ENCODE assay signal across 1 cellular context in genomic region chr14:39174560-39175444, GRCh38.
TF ChIP-seq lines count a peak whose summit lies in the region.

PNN (plus strand) TSS chr14:39175254; CDS start chr14:39175280, 26 bp downstream.

TF ChIP-seq in HepG2, 621 proteins besides CTCF, POLR2A, EP300 and RAD21 (continued from another document and continues in another):
- peak; percentile 84 for TF ChIP-seq RFX5 (IDR thresholded peaks at IDR 0.05; ENCODE audit: low read depth, low read length)
- peak; percentile 50 for TF ChIP-seq TAF15 (IDR thresholded peaks at IDR 0.05; ENCODE audit: low read depth, low read length, poor library complexity, severe bottlenecking)
- TF ChIP-seq ZNF672 (CRISPR knock-in tag; IDR thresholded peaks at IDR 0.05) = no peak
- TF ChIP-seq, protein P1, sequence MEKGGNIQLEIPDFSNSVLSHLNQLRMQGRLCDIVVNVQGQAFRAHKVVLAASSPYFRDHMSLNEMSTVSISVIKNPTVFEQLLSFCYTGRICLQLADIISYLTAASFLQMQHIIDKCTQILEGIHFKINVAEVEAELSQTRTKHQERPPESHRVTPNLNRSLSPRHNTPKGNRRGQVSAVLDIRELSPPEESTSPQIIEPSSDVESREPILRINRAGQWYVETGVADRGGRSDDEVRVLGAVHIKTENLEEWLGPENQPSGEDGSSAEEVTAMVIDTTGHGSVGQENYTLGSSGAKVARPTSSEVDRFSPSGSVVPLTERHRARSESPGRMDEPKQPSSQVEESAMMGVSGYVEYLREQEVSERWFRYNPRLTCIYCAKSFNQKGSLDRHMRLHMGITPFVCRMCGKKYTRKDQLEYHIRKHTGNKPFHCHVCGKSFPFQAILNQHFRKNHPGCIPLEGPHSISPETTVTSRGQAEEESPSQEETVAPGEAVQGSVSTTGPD (CRISPR knock-in tag; IDR thresholded peaks at IDR 0.05) = peak; percentile 73
- TF ChIP-seq ZNF101 (CRISPR knock-in tag; IDR thresholded peaks at IDR 0.05; ENCODE audit: borderline replicate concordance, low read depth) = no peak; the same call in none of the 2 replicates
- TF ChIP-seq ZKSCAN1 (IDR thresholded peaks at IDR 0.05; ENCODE audit: low read length) = peak; percentile 45; the same call in 1 of the 2 replicates
- no peak for TF ChIP-seq ZNF878 (CRISPR knock-in tag; IDR thresholded peaks at IDR 0.05)
- TF ChIP-seq HMGXB3 (CRISPR knock-in tag; IDR thresholded peaks at IDR 0.05; ENCODE audit: borderline replicate concordance) = peak; percentile 79
- no peak for TF ChIP-seq ZEB1 (IDR thresholded peaks at IDR 0.05; ENCODE audit: insufficient replicate concordance, low read depth)
- TF ChIP-seq, protein P2, sequence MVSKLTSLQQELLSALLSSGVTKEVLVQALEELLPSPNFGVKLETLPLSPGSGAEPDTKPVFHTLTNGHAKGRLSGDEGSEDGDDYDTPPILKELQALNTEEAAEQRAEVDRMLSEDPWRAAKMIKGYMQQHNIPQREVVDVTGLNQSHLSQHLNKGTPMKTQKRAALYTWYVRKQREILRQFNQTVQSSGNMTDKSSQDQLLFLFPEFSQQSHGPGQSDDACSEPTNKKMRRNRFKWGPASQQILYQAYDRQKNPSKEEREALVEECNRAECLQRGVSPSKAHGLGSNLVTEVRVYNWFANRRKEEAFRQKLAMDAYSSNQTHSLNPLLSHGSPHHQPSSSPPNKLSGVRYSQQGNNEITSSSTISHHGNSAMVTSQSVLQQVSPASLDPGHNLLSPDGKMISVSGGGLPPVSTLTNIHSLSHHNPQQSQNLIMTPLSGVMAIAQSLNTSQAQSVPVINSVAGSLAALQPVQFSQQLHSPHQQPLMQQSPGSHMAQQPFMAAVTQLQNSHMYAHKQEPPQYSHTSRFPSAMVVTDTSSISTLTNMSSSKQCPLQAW (CRISPR knock-in tag; IDR thresholded peaks at IDR 0.05) = peak; percentile 99
- peak; percentile 100 for TF ChIP-seq CEBPB (IDR thresholded peaks at IDR 0.05; ENCODE audit: borderline replicate concordance, low read depth, low read length)
- peak; percentile 97 for TF ChIP-seq ZNF547 (CRISPR knock-in tag; IDR thresholded peaks at IDR 0.05)
- peak; percentile 84; the same call in 1 of the 2 replicates for TF ChIP-seq AKAP8 (CRISPR knock-in tag; IDR thresholded peaks at IDR 0.05)
- no peak for TF ChIP-seq CENPBD1 (CRISPR knock-in tag; IDR thresholded peaks at IDR 0.05; ENCODE audit: borderline replicate concordance, low read depth)
- TF ChIP-seq MXI1 (IDR thresholded peaks at IDR 0.05; ENCODE audit: borderline replicate concordance, low read depth, low read length) = peak; percentile 82; the same call in 2 of the 3 replicates
- TF ChIP-seq GZF1 (CRISPR knock-in tag; IDR thresholded peaks at IDR 0.05) = peak; percentile 93
- peak; percentile 92 for TF ChIP-seq SALL1 (CRISPR knock-in tag; IDR thresholded peaks at IDR 0.05)
- TF ChIP-seq JDP2 (CRISPR knock-in tag; IDR thresholded peaks at IDR 0.05; ENCODE audit: borderline replicate concordance) = no peak
- no peak for TF ChIP-seq ARNT (IDR thresholded peaks at IDR 0.05)
- TF ChIP-seq BRCA1 (CRISPR knock-in tag; IDR thresholded peaks at IDR 0.05) = peak; percentile 88
- peak; percentile 99 for TF ChIP-seq SPEN (CRISPR knock-in tag; IDR thresholded peaks at IDR 0.05; ENCODE audit: low read depth)
- no peak for TF ChIP-seq EZH2 (conservative IDR thresholded peaks at IDR 0.05; ENCODE audit: low read depth, low read length)
- TF ChIP-seq GATAD2A (CRISPR knock-in tag; IDR thresholded peaks at IDR 0.05) = peak; percentile 91
- peak; percentile 89 for TF ChIP-seq CHCHD3 (CRISPR knock-in tag; IDR thresholded peaks at IDR 0.05)
- TF ChIP-seq THAP11 (CRISPR knock-in tag; IDR thresholded peaks at IDR 0.05) = peak; percentile 95
- TF ChIP-seq, protein P3, sequence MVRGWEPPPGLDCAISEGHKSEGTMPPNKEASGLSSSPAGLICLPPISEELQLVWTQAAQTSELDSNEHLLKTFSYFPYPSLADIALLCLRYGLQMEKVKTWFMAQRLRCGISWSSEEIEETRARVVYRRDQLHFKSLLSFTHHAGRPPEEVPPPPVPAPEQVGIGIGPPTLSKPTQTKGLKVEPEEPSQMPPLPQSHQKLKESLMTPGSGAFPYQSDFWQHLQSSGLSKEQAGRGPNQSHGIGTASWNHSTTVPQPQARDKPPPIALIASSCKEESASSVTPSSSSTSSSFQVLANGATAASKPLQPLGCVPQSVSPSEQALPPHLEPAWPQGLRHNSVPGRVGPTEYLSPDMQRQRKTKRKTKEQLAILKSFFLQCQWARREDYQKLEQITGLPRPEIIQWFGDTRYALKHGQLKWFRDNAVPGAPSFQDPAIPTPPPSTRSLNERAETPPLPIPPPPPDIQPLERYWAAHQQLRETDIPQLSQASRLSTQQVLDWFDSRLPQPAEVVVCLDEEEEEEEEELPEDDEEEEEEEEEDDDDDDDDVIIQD (CRISPR knock-in tag; IDR thresholded peaks at IDR 0.05; ENCODE audit: low read depth) = peak; percentile 76; the same call in 1 of the 2 replicates
- peak; percentile 19; the same call in 1 of the 2 replicates for TF ChIP-seq ZNF691 (CRISPR knock-in tag; IDR thresholded peaks at IDR 0.05; ENCODE audit: borderline replicate concordance, low read depth)
- peak; percentile 68; the same call in 1 of the 2 replicates for TF ChIP-seq NFRKB (IDR thresholded peaks at IDR 0.05)
- TF ChIP-seq, protein P4, sequence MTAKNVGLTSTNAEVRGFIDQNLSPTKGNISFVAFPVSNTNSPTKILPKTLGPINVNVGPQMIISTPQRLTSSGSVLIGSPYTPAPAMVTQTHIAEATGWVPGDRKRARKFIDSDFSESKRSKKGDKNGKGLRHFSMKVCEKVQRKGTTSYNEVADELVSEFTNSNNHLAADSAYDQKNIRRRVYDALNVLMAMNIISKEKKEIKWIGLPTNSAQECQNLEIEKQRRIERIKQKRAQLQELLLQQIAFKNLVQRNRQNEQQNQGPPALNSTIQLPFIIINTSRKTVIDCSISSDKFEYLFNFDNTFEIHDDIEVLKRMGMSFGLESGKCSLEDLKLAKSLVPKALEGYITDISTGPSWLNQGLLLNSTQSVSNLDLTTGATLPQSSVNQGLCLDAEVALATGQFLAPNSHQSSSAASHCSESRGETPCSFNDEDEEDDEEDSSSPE (CRISPR knock-in tag; IDR thresholded peaks at IDR 0.05) = peak; percentile 95; the same call in 1 of the 2 replicates
- TF ChIP-seq STAT6 (CRISPR knock-in tag; IDR thresholded peaks at IDR 0.05; ENCODE audit: borderline replicate concordance) = peak; percentile 37; the same call in 1 of the 2 replicates
- peak in 1 of 2 experiments; percentile 72; a peak in 1 of 4 replicates for TF ChIP-seq ATF4 (CRISPR knock-in tag; IDR thresholded peaks at IDR 0.05)
- TF ChIP-seq, protein P5, sequence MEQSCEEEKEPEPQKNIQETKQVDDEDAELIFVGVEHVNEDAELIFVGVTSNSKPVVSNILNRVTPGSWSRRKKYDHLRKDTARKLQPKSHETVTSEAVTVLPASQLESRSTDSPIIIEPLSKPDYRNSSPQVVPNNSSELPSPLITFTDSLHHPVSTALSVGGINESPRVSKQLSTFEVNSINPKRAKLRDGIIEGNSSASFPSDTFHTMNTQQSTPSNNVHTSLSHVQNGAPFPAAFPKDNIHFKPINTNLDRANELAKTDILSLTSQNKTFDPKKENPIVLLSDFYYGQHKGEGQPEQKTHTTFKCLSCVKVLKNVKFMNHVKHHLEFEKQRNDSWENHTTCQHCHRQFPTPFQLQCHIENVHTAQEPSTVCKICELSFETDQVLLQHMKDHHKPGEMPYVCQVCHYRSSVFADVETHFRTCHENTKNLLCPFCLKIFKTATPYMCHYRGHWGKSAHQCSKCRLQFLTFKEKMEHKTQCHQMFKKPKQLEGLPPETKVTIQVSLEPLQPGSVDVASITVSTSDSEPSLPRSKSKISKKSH (CRISPR knock-in tag; IDR thresholded peaks at IDR 0.05; ENCODE audit: borderline replicate concordance) = peak; percentile 89; the same call in 1 of the 2 replicates
- peak; percentile 70; the same call in 1 of the 2 replicates for TF ChIP-seq ZNF331 (CRISPR knock-in tag; IDR thresholded peaks at IDR 0.05)
- TF ChIP-seq SRSF9 (IDR thresholded peaks at IDR 0.05; ENCODE audit: borderline replicate concordance, insufficient read depth, low read depth, low read length, poor library complexity, severe bottlenecking) = no peak
- no peak for TF ChIP-seq SCMH1 (CRISPR knock-in tag; IDR thresholded peaks at IDR 0.05; ENCODE audit: borderline replicate concordance)
- peak; percentile 80 for TF ChIP-seq MEF2D (CRISPR knock-in tag; IDR thresholded peaks at IDR 0.05)
- TF ChIP-seq NR2C2 (CRISPR knock-in tag; IDR thresholded peaks at IDR 0.05; ENCODE audit: borderline replicate concordance) = peak; percentile 85
- TF ChIP-seq ZSCAN21 (CRISPR knock-in tag; IDR thresholded peaks at IDR 0.05; ENCODE audit: borderline replicate concordance) = peak; percentile 95; the same call in 1 of the 2 replicates
- TF ChIP-seq, protein P6, sequence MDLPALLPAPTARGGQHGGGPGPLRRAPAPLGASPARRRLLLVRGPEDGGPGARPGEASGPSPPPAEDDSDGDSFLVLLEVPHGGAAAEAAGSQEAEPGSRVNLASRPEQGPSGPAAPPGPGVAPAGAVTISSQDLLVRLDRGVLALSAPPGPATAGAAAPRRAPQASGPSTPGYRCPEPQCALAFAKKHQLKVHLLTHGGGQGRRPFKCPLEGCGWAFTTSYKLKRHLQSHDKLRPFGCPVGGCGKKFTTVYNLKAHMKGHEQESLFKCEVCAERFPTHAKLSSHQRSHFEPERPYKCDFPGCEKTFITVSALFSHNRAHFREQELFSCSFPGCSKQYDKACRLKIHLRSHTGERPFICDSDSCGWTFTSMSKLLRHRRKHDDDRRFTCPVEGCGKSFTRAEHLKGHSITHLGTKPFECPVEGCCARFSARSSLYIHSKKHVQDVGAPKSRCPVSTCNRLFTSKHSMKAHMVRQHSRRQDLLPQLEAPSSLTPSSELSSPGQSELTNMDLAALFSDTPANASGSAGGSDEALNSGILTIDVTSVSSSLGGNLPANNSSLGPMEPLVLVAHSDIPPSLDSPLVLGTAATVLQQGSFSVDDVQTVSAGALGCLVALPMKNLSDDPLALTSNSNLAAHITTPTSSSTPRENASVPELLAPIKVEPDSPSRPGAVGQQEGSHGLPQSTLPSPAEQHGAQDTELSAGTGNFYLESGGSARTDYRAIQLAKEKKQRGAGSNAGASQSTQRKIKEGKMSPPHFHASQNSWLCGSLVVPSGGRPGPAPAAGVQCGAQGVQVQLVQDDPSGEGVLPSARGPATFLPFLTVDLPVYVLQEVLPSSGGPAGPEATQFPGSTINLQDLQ (CRISPR knock-in tag; IDR thresholded peaks at IDR 0.05) = no peak
- peak; percentile 74 for TF ChIP-seq ZNF12 (CRISPR knock-in tag; IDR thresholded peaks at IDR 0.05)
